1 cellular context compared by ENCODE assay signal in the genomic region with DNA sequence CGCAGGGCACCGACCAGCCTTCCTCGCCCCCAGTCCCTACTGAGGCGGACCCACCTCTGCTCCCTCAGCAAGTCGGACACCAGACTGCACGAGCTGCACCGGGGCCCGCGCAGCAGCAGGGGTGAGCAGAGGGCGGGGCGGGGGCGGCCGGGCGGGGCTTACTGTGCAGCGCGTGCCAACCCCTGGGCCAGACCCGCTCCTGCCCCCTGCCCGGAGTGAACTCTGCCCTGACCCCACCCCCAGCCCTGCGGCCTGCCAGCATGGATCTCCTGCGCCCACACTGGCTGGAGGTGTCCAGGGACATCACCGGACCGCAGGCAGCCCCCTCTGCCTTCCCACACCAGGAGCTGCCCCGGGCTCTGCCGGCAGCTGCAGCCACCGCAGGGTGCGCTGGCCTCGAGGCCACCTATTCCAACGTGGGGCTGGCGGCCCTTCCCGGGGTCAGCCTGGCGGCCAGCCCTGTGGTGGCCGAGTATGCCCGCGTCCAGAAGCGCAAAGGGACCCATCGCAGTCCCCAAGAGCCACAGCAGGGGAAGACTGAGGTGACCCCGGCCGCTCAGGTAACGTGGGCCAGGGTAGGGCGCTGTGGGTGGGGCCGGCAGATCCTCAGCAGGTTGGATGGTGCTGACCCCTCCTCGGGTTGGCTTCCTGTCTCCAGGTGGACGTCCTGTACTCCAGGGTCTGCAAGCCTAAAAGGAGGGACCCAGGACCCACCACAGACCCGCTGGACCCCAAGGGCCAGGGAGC.
TF ChIP-seq lines count a peak whose summit lies in the region.

No MANE protein-coding gene starts in this region.

TF ChIP-seq in HepG2, 621 proteins besides CTCF, POLR2A, EP300 and RAD21 (continued from another document and continues in another):
- TF ChIP-seq, protein P1, sequence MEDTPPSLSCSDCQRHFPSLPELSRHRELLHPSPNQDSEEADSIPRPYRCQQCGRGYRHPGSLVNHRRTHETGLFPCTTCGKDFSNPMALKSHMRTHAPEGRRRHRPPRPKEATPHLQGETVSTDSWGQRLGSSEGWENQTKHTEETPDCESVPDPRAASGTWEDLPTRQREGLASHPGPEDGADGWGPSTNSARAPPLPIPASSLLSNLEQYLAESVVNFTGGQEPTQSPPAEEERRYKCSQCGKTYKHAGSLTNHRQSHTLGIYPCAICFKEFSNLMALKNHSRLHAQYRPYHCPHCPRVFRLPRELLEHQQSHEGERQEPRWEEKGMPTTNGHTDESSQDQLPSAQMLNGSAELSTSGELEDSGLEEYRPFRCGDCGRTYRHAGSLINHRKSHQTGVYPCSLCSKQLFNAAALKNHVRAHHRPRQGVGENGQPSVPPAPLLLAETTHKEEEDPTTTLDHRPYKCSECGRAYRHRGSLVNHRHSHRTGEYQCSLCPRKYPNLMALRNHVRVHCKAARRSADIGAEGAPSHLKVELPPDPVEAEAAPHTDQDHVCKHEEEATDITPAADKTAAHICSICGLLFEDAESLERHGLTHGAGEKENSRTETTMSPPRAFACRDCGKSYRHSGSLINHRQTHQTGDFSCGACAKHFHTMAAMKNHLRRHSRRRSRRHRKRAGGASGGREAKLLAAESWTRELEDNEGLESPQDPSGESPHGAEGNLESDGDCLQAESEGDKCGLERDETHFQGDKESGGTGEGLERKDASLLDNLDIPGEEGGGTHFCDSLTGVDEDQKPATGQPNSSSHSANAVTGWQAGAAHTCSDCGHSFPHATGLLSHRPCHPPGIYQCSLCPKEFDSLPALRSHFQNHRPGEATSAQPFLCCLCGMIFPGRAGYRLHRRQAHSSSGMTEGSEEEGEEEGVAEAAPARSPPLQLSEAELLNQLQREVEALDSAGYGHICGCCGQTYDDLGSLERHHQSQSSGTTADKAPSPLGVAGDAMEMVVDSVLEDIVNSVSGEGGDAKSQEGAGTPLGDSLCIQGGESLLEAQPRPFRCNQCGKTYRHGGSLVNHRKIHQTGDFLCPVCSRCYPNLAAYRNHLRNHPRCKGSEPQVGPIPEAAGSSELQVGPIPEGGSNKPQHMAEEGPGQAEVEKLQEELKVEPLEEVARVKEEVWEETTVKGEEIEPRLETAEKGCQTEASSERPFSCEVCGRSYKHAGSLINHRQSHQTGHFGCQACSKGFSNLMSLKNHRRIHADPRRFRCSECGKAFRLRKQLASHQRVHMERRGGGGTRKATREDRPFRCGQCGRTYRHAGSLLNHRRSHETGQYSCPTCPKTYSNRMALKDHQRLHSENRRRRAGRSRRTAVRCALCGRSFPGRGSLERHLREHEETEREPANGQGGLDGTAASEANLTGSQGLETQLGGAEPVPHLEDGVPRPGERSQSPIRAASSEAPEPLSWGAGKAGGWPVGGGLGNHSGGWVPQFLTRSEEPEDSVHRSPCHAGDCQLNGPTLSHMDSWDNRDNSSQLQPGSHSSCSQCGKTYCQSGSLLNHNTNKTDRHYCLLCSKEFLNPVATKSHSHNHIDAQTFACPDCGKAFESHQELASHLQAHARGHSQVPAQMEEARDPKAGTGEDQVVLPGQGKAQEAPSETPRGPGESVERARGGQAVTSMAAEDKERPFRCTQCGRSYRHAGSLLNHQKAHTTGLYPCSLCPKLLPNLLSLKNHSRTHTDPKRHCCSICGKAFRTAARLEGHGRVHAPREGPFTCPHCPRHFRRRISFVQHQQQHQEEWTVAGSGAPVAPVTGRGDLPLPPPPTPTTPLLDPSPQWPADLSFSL (CRISPR knock-in tag; IDR thresholded peaks at IDR 0.05): peak; percentile 21
- peak; percentile 85 for TF ChIP-seq RXRB (CRISPR knock-in tag; IDR thresholded peaks at IDR 0.05; ENCODE audit: borderline replicate concordance)
- TF ChIP-seq, protein P2, sequence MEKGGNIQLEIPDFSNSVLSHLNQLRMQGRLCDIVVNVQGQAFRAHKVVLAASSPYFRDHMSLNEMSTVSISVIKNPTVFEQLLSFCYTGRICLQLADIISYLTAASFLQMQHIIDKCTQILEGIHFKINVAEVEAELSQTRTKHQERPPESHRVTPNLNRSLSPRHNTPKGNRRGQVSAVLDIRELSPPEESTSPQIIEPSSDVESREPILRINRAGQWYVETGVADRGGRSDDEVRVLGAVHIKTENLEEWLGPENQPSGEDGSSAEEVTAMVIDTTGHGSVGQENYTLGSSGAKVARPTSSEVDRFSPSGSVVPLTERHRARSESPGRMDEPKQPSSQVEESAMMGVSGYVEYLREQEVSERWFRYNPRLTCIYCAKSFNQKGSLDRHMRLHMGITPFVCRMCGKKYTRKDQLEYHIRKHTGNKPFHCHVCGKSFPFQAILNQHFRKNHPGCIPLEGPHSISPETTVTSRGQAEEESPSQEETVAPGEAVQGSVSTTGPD (CRISPR knock-in tag; IDR thresholded peaks at IDR 0.05): peak; percentile 38; the same call in 1 of the 2 replicates
- peak; percentile 45; the same call in 1 of the 2 replicates for TF ChIP-seq ZNF136 (CRISPR knock-in tag; IDR thresholded peaks at IDR 0.05; ENCODE audit: low read depth)
- TF ChIP-seq, protein P3, sequence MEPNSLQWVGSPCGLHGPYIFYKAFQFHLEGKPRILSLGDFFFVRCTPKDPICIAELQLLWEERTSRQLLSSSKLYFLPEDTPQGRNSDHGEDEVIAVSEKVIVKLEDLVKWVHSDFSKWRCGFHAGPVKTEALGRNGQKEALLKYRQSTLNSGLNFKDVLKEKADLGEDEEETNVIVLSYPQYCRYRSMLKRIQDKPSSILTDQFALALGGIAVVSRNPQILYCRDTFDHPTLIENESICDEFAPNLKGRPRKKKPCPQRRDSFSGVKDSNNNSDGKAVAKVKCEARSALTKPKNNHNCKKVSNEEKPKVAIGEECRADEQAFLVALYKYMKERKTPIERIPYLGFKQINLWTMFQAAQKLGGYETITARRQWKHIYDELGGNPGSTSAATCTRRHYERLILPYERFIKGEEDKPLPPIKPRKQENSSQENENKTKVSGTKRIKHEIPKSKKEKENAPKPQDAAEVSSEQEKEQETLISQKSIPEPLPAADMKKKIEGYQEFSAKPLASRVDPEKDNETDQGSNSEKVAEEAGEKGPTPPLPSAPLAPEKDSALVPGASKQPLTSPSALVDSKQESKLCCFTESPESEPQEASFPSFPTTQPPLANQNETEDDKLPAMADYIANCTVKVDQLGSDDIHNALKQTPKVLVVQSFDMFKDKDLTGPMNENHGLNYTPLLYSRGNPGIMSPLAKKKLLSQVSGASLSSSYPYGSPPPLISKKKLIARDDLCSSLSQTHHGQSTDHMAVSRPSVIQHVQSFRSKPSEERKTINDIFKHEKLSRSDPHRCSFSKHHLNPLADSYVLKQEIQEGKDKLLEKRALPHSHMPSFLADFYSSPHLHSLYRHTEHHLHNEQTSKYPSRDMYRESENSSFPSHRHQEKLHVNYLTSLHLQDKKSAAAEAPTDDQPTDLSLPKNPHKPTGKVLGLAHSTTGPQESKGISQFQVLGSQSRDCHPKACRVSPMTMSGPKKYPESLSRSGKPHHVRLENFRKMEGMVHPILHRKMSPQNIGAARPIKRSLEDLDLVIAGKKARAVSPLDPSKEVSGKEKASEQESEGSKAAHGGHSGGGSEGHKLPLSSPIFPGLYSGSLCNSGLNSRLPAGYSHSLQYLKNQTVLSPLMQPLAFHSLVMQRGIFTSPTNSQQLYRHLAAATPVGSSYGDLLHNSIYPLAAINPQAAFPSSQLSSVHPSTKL (CRISPR knock-in tag; IDR thresholded peaks at IDR 0.05): no peak; the same call in 1 of the 2 replicates
- TF ChIP-seq ETV5 (CRISPR knock-in tag; IDR thresholded peaks at IDR 0.05; ENCODE audit: borderline replicate concordance): peak; percentile 15; the same call in 1 of the 2 replicates
- no peak for TF ChIP-seq ZMYM2 (CRISPR knock-in tag; IDR thresholded peaks at IDR 0.05)
- peak; percentile 66 for TF ChIP-seq HNRNPLL (IDR thresholded peaks at IDR 0.05; ENCODE audit: low read depth, low read length, poor library complexity, severe bottlenecking)
- TF ChIP-seq SMAD1 (CRISPR knock-in tag; IDR thresholded peaks at IDR 0.05; ENCODE audit: borderline replicate concordance, low read depth): peak; percentile 52; the same call in 1 of the 2 replicates
- 0 out of 2 replicates have a peak, but pooled peaks have one; percentile 50 for TF ChIP-seq RNF2 (conservative IDR thresholded peaks at IDR 0.05; ENCODE audit: low read depth)
- TF ChIP-seq, protein P4, sequence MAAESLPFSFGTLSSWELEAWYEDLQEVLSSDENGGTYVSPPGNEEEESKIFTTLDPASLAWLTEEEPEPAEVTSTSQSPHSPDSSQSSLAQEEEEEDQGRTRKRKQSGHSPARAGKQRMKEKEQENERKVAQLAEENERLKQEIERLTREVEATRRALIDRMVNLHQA (CRISPR knock-in tag; IDR thresholded peaks at IDR 0.05): no peak
- TF ChIP-seq, protein P5, sequence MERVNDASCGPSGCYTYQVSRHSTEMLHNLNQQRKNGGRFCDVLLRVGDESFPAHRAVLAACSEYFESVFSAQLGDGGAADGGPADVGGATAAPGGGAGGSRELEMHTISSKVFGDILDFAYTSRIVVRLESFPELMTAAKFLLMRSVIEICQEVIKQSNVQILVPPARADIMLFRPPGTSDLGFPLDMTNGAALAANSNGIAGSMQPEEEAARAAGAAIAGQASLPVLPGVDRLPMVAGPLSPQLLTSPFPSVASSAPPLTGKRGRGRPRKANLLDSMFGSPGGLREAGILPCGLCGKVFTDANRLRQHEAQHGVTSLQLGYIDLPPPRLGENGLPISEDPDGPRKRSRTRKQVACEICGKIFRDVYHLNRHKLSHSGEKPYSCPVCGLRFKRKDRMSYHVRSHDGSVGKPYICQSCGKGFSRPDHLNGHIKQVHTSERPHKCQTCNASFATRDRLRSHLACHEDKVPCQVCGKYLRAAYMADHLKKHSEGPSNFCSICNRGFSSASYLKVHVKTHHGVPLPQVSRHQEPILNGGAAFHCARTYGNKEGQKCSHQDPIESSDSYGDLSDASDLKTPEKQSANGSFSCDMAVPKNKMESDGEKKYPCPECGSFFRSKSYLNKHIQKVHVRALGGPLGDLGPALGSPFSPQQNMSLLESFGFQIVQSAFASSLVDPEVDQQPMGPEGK (CRISPR knock-in tag; IDR thresholded peaks at IDR 0.05): peak; percentile 96
- peak; percentile 88; the same call in 1 of the 2 replicates for TF ChIP-seq ZNF225 (CRISPR knock-in tag; IDR thresholded peaks at IDR 0.05)
- TF ChIP-seq ZNF558 (CRISPR knock-in tag; IDR thresholded peaks at IDR 0.05; ENCODE audit: borderline replicate concordance): peak; percentile 88
- TF ChIP-seq ZFP82 (CRISPR knock-in tag; IDR thresholded peaks at IDR 0.05; ENCODE audit: borderline replicate concordance): no peak
- TF ChIP-seq ZNF780A (CRISPR knock-in tag; IDR thresholded peaks at IDR 0.05): peak; percentile 95
- peak; percentile 95 for TF ChIP-seq ZC3H13 (CRISPR knock-in tag; IDR thresholded peaks at IDR 0.05)
- peak; percentile 36; the same call in 1 of the 2 replicates for TF ChIP-seq ONECUT2 (CRISPR knock-in tag; IDR thresholded peaks at IDR 0.05)
- TF ChIP-seq, protein P6, sequence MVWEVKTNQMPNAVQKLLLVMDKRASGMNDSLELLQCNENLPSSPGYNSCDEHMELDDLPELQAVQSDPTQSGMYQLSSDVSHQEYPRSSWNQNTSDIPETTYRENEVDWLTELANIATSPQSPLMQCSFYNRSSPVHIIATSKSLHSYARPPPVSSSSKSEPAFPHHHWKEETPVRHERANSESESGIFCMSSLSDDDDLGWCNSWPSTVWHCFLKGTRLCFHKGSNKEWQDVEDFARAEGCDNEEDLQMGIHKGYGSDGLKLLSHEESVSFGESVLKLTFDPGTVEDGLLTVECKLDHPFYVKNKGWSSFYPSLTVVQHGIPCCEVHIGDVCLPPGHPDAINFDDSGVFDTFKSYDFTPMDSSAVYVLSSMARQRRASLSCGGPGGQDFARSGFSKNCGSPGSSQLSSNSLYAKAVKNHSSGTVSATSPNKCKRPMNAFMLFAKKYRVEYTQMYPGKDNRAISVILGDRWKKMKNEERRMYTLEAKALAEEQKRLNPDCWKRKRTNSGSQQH (CRISPR knock-in tag; IDR thresholded peaks at IDR 0.05; ENCODE audit: low read depth): peak; percentile 97
- no peak; the same call in 1 of the 2 replicates for TF ChIP-seq ZFP36L2 (CRISPR knock-in tag; IDR thresholded peaks at IDR 0.05)
- TF ChIP-seq, protein P7, sequence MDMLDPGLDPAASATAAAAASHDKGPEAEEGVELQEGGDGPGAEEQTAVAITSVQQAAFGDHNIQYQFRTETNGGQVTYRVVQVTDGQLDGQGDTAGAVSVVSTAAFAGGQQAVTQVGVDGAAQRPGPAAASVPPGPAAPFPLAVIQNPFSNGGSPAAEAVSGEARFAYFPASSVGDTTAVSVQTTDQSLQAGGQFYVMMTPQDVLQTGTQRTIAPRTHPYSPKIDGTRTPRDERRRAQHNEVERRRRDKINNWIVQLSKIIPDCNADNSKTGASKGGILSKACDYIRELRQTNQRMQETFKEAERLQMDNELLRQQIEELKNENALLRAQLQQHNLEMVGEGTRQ (IDR thresholded peaks at IDR 0.05; ENCODE audit: low read depth, low read length): no peak
- TF ChIP-seq, protein P7 (CRISPR knock-in tag; IDR thresholded peaks at IDR 0.05; ENCODE audit: borderline replicate concordance): 0 out of 2 replicates have a peak, but pooled peaks have one; percentile 37
- peak; percentile 75; the same call in 1 of the 2 replicates for TF ChIP-seq THAP11 (CRISPR knock-in tag; IDR thresholded peaks at IDR 0.05)
- no peak for TF ChIP-seq MAFK (conservative IDR thresholded peaks at IDR 0.05 in 1 of 2, IDR thresholded peaks at IDR 0.05 in 1 of 2; ENCODE audit: low read length in 2 of 2)
- no peak for TF ChIP-seq HMGA1 (CRISPR knock-in tag; conservative IDR thresholded peaks at IDR 0.05)
- no peak for TF ChIP-seq MBNL3 (CRISPR knock-in tag; conservative IDR thresholded peaks at IDR 0.05)
